ENCODE assay signal across 11 cellular contexts in the genomic region with DNA sequence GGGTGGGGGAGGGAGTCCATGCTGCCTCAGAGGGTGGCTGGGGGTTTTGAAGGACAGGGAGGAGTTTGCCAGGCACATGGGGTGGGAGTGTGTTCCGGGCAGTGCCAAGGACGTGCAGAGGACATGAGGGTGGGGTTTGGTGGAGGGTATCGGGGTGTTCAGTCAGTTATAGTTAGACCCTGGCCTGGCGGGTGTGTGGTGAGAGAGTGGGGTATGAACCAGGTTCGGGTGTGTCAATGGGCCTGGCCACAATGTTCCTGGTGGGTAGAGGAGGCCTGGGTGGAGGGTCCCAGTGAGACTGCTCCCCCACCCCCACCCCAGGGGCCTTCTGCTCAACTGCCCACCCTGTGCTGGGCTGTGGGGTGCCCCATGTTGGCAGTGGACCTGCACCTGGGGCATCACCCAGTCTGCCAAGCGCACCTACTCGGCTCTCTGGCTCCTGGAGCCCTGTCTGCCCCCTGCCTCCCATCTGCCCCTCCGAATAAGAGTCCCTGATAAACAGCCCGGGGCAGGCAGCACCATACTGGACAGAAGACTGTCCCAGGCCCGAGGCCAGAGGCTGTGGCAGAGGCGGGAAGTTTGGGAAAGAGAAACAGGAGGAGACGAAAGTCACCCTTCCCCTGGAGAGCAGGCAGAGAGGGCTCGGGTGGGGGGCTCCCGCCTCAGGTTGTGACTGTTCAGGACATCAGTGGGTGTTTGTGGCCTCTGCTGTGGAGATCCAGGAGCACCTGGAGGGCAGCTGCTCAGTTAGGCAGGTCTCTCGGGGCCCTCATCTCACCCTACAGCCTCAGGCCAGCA. TPM values are rescaled to one million over a fixed set of nuclear protein-coding genes. Genes with fewer than 3 reads are reported as not detected.
DNase-seq lines count a peak whose midpoint lies in the region; ATAC-seq and TF ChIP-seq lines count a peak whose summit lies in the region.
"Had no signal": no experiment of that assay in that cellular context is flagged by ENCODE, and none has a peak within 500 bp of the region (broad histone marks: within the 10 kb centered on the region; RNA-seq: fewer than 3 reads in every experiment).

No MANE protein-coding gene starts in this region.

- peaks cover 39% of the 10 kb centered on the region for H3K79me2 ChIP-seq in mammary epithelial cell (ENCODE audit: insufficient read depth, low read length)

- H4K20me1 ChIP-seq in mammary epithelial cell (ENCODE audit: insufficient read depth, low read length), result peaks cover 8% of the 10 kb centered on the region

- no peak overlapping the region for H2AFZ ChIP-seq in mammary epithelial cell (ENCODE audit: low read depth, low read length)

- intact Hi-C loops in MCF 10A (cut with micrococcal nuclease) (no loop called here), mammary epithelial cell (cut with micrococcal nuclease) (no loop called here), ascending aorta (cut with DNase I) (loop anchor here (5.0 to 10.0 kb wide), 2 partner anchors 223 to 540 kb away; partner anchors contain the start of genes LMF2, NCAPH2 and TRABD), mucosa of descending colon (cut with DNase I, micrococcal nuclease) (no loop called here), upper lobe of right lung (cut with DNase I) (no loop called here)

- peaks cover 5% of the 10 kb centered on the region for H3K4me1 Mint-ChIP-seq in MCF 10A (ENCODE audit: insufficient read depth, unreplicated experiment)

- no peak overlapping the region for H3K4me2 ChIP-seq in mammary epithelial cell (ENCODE audit: insufficient read depth, low read depth, low read length)

- no peaks in the 10 kb centered on the region for H3K27me3 Mint-ChIP-seq in MCF 10A (ENCODE audit: insufficient read depth, unreplicated experiment)

- no peak overlapping the region for H3K9ac ChIP-seq in mammary epithelial cell (ENCODE audit: insufficient read depth, low read length)

- H3K4me3 ChIP-seq in mammary epithelial cell (replicated peaks in 1 of 3; ENCODE audit: insufficient read depth in 1 of 3, low read depth in 2 of 3, low read length in 3 of 3) (no peak overlapping the region), ascending aorta (peak overlapping the region in 1 of 2 donors; percentile 0), mucosa of descending colon (no peak overlapping the region), upper lobe of right lung (peak overlapping the region; percentile 93)

- H3K4me3 Mint-ChIP-seq in MCF 10A (ENCODE audit: unreplicated experiment), result peak overlapping the region; percentile 90

- H3K4me1 ChIP-seq in mammary epithelial cell (ENCODE audit: insufficient read depth, low read length) (peaks cover 32% of the 10 kb centered on the region), ascending aorta (peaks cover 0 to 37% of the 10 kb centered on the region in 2 donors), mucosa of descending colon (ENCODE audit: low read depth) (peaks cover 32% of the 10 kb centered on the region), upper lobe of right lung (peaks cover 60% of the 10 kb centered on the region)

- CTCF ChIA-PET in MCF 10A (lab: Yijun Ruan, JAX) (interaction anchor here (1.0 kb wide), 1 partner anchor 63 kb away, joined by 3 read pairs; no protein-coding TSS in a partner anchor), mammary epithelial cell (lab: Charles Lee; ENCODE audit: low non-redundant PET) (no interaction called here)

- dilution Hi-C loops in mammary epithelial cell (cut with HindIII; ENCODE audit: low sequenced_read_pairs), result no loop called here

- DNase-seq in MCF 10A (ENCODE audit: unreplicated experiment), result no peak
- DNase-seq in mammary epithelial cell, result no peak
- peak; percentile 8 to 59 for DNase-seq in ascending aorta (ENCODE audit: low spot score in 2 of 2)
- peak; percentile 12 to 55 (median 40) for DNase-seq in mucosa of descending colon
- DNase-seq in upper lobe of right lung, result peak; percentile 63
- DNase-seq in SKM-1 (lab: John Stamatoyannopoulos, UW; ENCODE audit: unreplicated experiment), result no peak

- H3K36me3 ChIP-seq in mammary epithelial cell (ENCODE audit: insufficient read depth, low read length), result peaks cover 4% of the 10 kb centered on the region
- H3K36me3 ChIP-seq in ascending aorta, result peaks cover 18 to 22% of the 10 kb centered on the region in 2 donors
- peaks cover 5% of the 10 kb centered on the region for H3K36me3 ChIP-seq in mucosa of descending colon (ENCODE audit: low read depth)
- peaks cover 36% of the 10 kb centered on the region for H3K36me3 ChIP-seq in upper lobe of right lung

- in situ Hi-C loops in mammary epithelial cell (cut with MboI; ENCODE audit: low sequenced_read_pairs in 2 of 2), result no loop called here

- BruUV-seq in MCF 10A (replicated peaks; lab: Mats Ljungman, UMichigan), result no TSS peak
- BruUV-seq in mammary epithelial cell (replicated peaks; lab: Mats Ljungman, UMichigan), result no TSS peak

- no peak for ATAC-seq in mucosa of descending colon
- no peak for ATAC-seq in upper lobe of right lung
- no peak for ATAC-seq in HG03460 (IDR thresholded peaks at IDR 0.05; ENCODE audit: unreplicated experiment)
- no peak for ATAC-seq in GM21360 (IDR thresholded peaks at IDR 0.05; ENCODE audit: unreplicated experiment)

- POLR2A ChIA-PET in MCF 10A (lab: Yijun Ruan, JAX), result interaction anchor here (1.9 to 6.1 kb wide), 3 partner anchors 13 to 34 kb away, joined by 5 to 73 read pairs (median 65); no protein-coding TSS in a partner anchor

- H3K27ac ChIP-seq in mammary epithelial cell (ENCODE audit: insufficient read depth, low read depth, low read length) (no peak overlapping the region), ascending aorta (peak overlapping the region in 1 of 2 donors; percentile 96), upper lobe of right lung (peak overlapping the region; percentile 87)

- H3K9me3 ChIP-seq in mammary epithelial cell (replicated peaks; ENCODE audit: insufficient read depth, low read length), result no peaks in the 10 kb centered on the region
- no peaks in the 10 kb centered on the region for H3K9me3 ChIP-seq in ascending aorta
- no peaks in the 10 kb centered on the region for H3K9me3 ChIP-seq in mucosa of descending colon
- H3K9me3 ChIP-seq in upper lobe of right lung, result no peaks in the 10 kb centered on the region

- no peaks in the 10 kb centered on the region for H3K9me3 Mint-ChIP-seq in MCF 10A (ENCODE audit: unreplicated experiment)

- WGBS in mammary epithelial cell (ENCODE audit: low coverage, missing lambda C conversion rate), result 96% methylated on average over 5 of the region's 15 CpGs

- peak overlapping the region; percentile 27 for H3K27ac Mint-ChIP-seq in MCF 10A (ENCODE audit: low read depth, unreplicated experiment)

- peaks cover 55% of the 10 kb centered on the region for H3K36me3 Mint-ChIP-seq in MCF 10A (ENCODE audit: insufficient read depth, unreplicated experiment)

- H3K27me3 ChIP-seq in mammary epithelial cell (ENCODE audit: insufficient read depth, low read length), result no peaks in the 10 kb centered on the region
- H3K27me3 ChIP-seq in ascending aorta, result no peaks in the 10 kb centered on the region
- no peaks in the 10 kb centered on the region for H3K27me3 ChIP-seq in upper lobe of right lung

- TF ChIP-seq CTCF in MCF 10A (IDR thresholded peaks at IDR 0.05; ENCODE audit: unreplicated experiment) (no peak), mammary epithelial cell (conservative IDR thresholded peaks at IDR 0.05 in 1 of 2, IDR thresholded peaks at IDR 0.05 in 1 of 2; ENCODE audit: extremely low read depth in 1 of 2, insufficient read depth in 1 of 2, low read depth in 1 of 2, low read length in 2 of 2) (no peak), ascending aorta (IDR thresholded peaks at IDR 0.05) (no peak), mucosa of descending colon (IDR thresholded peaks at IDR 0.05) (no peak), upper lobe of right lung (IDR thresholded peaks at IDR 0.05) (no peak)

RNA-seq across cellular contexts. Expression of gene PIM3, which starts 4.1 kb away (rescaled TPM):
- 56.3 and 73.5 TPM in 2 replicates for total RNA-seq in MCF 10A (2022)
- 10 to 100 TPM; 26.6 to 68.7 TPM for total RNA-seq in mammary epithelial cell
- 11.1 TPM for polyA plus RNA-seq in mammary epithelial cell
- 6.3 TPM for polyA minus RNA-seq in mammary epithelial cell
- 269 TPM for total RNA-seq in ascending aorta
- total RNA-seq in mucosa of descending colon, result 100 to 1,000 TPM in 1 of 3 donors, 10 to 100 TPM in 2; 56.4 to 106 (median 58.7) TPM
- 119 TPM for total RNA-seq in upper lobe of right lung

RNA-seq across cellular contexts. Expression of gene CRELD2, which starts 46.3 kb away (rescaled TPM):
- total RNA-seq in MCF 10A (2022) (70.7 and 107 TPM in 2 replicates), mammary epithelial cell (10 to 100 TPM; 26.5 to 51.5 TPM), ascending aorta (61.8 TPM), mucosa of descending colon (10 to 100 TPM; 27.6 to 57.6 (median 32.2) TPM), upper lobe of right lung (44.2 TPM)
- 63.8 TPM for polyA plus RNA-seq in mammary epithelial cell
- polyA minus RNA-seq in mammary epithelial cell, result 22.6 TPM

RNA-seq across cellular contexts. Expression of gene ALG12, which starts 46.5 kb away (rescaled TPM):
- total RNA-seq in MCF 10A (2022) (16.6 and 18.2 TPM in 2 replicates), mammary epithelial cell (10 to 100 TPM; 19.0 to 19.9 TPM), ascending aorta (6.9 TPM), mucosa of descending colon (10 to 100 TPM; 21.7 to 28.7 (median 25.5) TPM), upper lobe of right lung (28.1 TPM)
- 12.6 TPM for polyA plus RNA-seq in mammary epithelial cell
- polyA minus RNA-seq in mammary epithelial cell, result 3.8 TPM

RNA-seq across cellular contexts. Expression of gene IL17REL, which starts 47.9 kb away (rescaled TPM):
- total RNA-seq in MCF 10A (2022) (not detected in 2 replicates), mammary epithelial cell (not detected), ascending aorta (not detected), mucosa of descending colon (under 1 TPM in 2 of 3 donors, not detected in 1; 0.09 to 0.43 TPM), upper lobe of right lung (not detected)
- not detected for polyA plus RNA-seq in mammary epithelial cell
- not detected for polyA minus RNA-seq in mammary epithelial cell
- total RNA-seq: fibroblast of villous mesenchyme, M059J had no signal
- polyA plus RNA-seq: BJ had no signal

Comparison
In these comparisons a context has a peak if more than half of its experiments do, and no peak if none do; other contexts are left out.
1. DNase-seq: peak in ascending aorta (2 of 2), mucosa of descending colon (3 of 3) and upper lobe of right lung (single experiment); none in MCF 10A (single experiment), mammary epithelial cell (single experiment) and SKM-1 (single experiment).